ENCODE assay signal across 1 cellular context in the genomic region with DNA sequence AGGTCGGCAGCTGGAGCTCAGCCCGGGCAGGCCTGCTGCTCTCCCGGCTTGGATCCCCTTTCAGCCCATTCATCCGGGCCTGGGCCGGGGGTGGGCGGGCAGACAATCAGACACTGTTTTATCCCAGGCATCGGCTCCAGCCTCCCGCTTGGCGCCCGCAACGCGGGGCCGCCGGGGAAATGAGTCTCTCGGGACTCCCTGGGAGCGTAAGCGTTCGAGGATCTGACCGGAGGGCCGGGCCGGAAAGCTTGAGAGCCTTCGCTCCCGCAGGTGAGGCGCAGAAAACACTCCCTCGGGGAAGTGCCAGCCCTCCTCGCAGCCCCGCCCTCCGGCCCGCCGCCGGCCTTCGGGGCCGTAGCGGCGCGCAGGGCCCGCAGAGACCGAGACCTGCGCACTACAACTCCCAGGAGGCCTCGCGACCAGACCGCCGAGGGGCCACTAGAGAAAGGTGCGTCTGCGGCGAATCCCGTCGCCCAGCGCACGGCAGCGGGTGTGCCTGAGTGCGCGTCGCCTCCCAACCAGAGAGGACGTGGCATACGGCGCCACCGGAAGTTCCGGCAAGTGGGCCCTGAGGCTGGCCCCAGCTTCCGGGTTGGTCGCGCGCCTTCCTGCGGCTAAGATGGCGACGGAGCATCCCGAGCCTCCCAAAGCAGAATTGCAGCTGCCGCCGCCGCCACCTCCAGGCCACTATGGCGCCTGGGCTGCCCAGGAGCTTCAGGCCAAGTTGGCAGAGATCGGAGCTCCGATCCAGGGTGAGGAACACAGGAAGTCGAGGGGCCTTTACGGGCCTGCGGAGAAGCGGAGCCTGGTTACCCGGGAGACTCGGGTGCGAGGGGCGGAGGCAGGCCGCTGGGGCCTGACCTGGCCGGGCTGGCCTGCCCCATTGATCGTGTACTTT.
A peak's percentile ranks its signal among the peaks of the same experiment; 100 is the strongest.
TF ChIP-seq lines count a peak whose summit lies in the region.

A gene with protein sequence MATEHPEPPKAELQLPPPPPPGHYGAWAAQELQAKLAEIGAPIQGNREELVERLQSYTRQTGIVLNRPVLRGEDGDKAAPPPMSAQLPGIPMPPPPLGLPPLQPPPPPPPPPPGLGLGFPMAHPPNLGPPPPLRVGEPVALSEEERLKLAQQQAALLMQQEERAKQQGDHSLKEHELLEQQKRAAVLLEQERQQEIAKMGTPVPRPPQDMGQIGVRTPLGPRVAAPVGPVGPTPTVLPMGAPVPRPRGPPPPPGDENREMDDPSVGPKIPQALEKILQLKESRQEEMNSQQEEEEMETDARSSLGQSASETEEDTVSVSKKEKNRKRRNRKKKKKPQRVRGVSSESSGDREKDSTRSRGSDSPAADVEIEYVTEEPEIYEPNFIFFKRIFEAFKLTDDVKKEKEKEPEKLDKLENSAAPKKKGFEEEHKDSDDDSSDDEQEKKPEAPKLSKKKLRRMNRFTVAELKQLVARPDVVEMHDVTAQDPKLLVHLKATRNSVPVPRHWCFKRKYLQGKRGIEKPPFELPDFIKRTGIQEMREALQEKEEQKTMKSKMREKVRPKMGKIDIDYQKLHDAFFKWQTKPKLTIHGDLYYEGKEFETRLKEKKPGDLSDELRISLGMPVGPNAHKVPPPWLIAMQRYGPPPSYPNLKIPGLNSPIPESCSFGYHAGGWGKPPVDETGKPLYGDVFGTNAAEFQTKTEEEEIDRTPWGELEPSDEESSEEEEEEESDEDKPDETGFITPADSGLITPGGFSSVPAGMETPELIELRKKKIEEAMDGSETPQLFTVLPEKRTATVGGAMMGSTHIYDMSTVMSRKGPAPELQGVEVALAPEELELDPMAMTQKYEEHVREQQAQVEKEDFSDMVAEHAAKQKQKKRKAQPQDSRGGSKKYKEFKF (plus strand): TSS at position 599 of the 898 bp plus-strand sequence. CDS start 21 bp downstream, at position 620.

TF ChIP-seq in HepG2, 621 proteins besides CTCF, POLR2A, EP300 and RAD21 (continued from another document and continues in another):
- TF ChIP-seq, protein P1, sequence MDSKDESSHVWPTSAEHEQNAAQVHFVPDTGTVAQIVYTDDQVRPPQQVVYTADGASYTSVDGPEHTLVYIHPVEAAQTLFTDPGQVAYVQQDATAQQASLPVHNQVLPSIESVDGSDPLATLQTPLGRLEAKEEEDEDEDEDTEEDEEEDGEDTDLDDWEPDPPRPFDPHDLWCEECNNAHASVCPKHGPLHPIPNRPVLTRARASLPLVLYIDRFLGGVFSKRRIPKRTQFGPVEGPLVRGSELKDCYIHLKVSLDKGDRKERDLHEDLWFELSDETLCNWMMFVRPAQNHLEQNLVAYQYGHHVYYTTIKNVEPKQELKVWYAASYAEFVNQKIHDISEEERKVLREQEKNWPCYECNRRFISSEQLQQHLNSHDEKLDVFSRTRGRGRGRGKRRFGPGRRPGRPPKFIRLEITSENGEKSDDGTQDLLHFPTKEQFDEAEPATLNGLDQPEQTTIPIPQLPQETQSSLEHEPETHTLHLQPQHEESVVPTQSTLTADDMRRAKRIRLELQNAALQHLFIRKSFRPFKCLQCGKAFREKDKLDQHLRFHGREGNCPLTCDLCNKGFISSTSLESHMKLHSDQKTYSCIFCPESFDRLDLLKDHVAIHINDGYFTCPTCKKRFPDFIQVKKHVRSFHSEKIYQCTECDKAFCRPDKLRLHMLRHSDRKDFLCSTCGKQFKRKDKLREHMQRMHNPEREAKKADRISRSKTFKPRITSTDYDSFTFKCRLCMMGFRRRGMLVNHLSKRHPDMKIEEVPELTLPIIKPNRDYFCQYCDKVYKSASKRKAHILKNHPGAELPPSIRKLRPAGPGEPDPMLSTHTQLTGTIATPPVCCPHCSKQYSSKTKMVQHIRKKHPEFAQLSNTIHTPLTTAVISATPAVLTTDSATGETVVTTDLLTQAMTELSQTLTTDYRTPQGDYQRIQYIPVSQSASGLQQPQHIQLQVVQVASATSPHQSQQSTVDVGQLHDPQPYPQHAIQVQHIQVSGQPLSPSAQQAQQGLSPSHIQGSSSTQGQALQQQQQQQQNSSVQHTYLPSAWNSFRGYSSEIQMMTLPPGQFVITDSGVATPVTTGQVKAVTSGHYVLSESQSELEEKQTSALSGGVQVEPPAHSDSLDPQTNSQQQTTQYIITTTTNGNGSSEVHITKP (CRISPR knock-in tag; IDR thresholded peaks at IDR 0.05; ENCODE audit: low read depth): peak; percentile 64; the same call in 1 of the 2 replicates
- TF ChIP-seq, protein P2, sequence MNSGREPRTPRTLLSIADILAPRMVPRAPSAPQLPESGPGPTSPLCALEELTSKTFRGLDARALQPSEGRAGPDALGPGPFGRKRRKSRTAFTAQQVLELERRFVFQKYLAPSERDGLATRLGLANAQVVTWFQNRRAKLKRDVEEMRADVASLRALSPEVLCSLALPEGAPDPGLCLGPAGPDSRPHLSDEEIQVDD (CRISPR knock-in tag; IDR thresholded peaks at IDR 0.05; ENCODE audit: borderline replicate concordance): no peak
- TF ChIP-seq, protein P3, sequence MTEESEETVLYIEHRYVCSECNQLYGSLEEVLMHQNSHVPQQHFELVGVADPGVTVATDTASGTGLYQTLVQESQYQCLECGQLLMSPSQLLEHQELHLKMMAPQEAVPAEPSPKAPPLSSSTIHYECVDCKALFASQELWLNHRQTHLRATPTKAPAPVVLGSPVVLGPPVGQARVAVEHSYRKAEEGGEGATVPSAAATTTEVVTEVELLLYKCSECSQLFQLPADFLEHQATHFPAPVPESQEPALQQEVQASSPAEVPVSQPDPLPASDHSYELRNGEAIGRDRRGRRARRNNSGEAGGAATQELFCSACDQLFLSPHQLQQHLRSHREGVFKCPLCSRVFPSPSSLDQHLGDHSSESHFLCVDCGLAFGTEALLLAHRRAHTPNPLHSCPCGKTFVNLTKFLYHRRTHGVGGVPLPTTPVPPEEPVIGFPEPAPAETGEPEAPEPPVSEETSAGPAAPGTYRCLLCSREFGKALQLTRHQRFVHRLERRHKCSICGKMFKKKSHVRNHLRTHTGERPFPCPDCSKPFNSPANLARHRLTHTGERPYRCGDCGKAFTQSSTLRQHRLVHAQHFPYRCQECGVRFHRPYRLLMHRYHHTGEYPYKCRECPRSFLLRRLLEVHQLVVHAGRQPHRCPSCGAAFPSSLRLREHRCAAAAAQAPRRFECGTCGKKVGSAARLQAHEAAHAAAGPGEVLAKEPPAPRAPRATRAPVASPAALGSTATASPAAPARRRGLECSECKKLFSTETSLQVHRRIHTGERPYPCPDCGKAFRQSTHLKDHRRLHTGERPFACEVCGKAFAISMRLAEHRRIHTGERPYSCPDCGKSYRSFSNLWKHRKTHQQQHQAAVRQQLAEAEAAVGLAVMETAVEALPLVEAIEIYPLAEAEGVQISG (CRISPR knock-in tag; IDR thresholded peaks at IDR 0.05): peak; percentile 96
- TF ChIP-seq, protein P4, sequence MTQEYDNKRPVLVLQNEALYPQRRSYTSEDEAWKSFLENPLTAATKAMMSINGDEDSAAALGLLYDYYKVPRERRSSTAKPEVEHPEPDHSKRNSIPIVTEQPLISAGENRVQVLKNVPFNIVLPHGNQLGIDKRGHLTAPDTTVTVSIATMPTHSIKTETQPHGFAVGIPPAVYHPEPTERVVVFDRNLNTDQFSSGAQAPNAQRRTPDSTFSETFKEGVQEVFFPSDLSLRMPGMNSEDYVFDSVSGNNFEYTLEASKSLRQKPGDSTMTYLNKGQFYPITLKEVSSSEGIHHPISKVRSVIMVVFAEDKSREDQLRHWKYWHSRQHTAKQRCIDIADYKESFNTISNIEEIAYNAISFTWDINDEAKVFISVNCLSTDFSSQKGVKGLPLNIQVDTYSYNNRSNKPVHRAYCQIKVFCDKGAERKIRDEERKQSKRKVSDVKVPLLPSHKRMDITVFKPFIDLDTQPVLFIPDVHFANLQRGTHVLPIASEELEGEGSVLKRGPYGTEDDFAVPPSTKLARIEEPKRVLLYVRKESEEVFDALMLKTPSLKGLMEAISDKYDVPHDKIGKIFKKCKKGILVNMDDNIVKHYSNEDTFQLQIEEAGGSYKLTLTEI (CRISPR knock-in tag; conservative IDR thresholded peaks at IDR 0.05): no peak
- TF ChIP-seq, protein P5, sequence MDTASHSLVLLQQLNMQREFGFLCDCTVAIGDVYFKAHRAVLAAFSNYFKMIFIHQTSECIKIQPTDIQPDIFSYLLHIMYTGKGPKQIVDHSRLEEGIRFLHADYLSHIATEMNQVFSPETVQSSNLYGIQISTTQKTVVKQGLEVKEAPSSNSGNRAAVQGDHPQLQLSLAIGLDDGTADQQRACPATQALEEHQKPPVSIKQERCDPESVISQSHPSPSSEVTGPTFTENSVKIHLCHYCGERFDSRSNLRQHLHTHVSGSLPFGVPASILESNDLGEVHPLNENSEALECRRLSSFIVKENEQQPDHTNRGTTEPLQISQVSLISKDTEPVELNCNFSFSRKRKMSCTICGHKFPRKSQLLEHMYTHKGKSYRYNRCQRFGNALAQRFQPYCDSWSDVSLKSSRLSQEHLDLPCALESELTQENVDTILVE (CRISPR knock-in tag; IDR thresholded peaks at IDR 0.05): peak; percentile 59; the same call in 1 of the 2 replicates
- TF ChIP-seq TBX2 (CRISPR knock-in tag; IDR thresholded peaks at IDR 0.05; ENCODE audit: borderline replicate concordance) (peak; percentile 89), MEIS2 (CRISPR knock-in tag; IDR thresholded peaks at IDR 0.05) (no peak; the same call in 1 of the 2 replicates), U2AF1 (optimal IDR thresholded peaks at IDR 0.05; ENCODE audit: low read depth, low read length) (peak; percentile 7), HOXA7 (CRISPR knock-in tag; IDR thresholded peaks at IDR 0.05) (no peak), ZSCAN22 (CRISPR knock-in tag; IDR thresholded peaks at IDR 0.05) (no peak), TEAD2 (CRISPR knock-in tag; IDR thresholded peaks at IDR 0.05) (no peak), ATM (IDR thresholded peaks at IDR 0.05; ENCODE audit: borderline replicate concordance) (no peak), RORA (CRISPR knock-in tag; IDR thresholded peaks at IDR 0.05) (no peak), CBX2 (IDR thresholded peaks at IDR 0.05; ENCODE audit: low read depth, low read length) (no peak), CBX2 (CRISPR knock-in tag; IDR thresholded peaks at IDR 0.05; ENCODE audit: low read depth) (no peak), SAFB2 (CRISPR knock-in tag; IDR thresholded peaks at IDR 0.05; ENCODE audit: borderline replicate concordance, low read depth) (peak; percentile 86; the same call in 1 of the 2 replicates), HOXA9 (CRISPR knock-in tag; IDR thresholded peaks at IDR 0.05; ENCODE audit: borderline replicate concordance) (no peak), ZFP41 (CRISPR knock-in tag; IDR thresholded peaks at IDR 0.05; ENCODE audit: borderline replicate concordance) (no peak), CC2D1A (CRISPR knock-in tag; IDR thresholded peaks at IDR 0.05) (no peak), GFI1 (CRISPR knock-in tag; IDR thresholded peaks at IDR 0.05; ENCODE audit: borderline replicate concordance) (peak; percentile 78), RCOR2 (CRISPR knock-in tag; IDR thresholded peaks at IDR 0.05) (0 out of 2 replicates have a peak, but pooled peaks have one; percentile 5), SMYD3 (CRISPR knock-in tag; IDR thresholded peaks at IDR 0.05) (0 out of 2 replicates have a peak, but pooled peaks have one; percentile 60), ZNF713 (CRISPR knock-in tag; IDR thresholded peaks at IDR 0.05) (no peak), ZNF543 (CRISPR knock-in tag; IDR thresholded peaks at IDR 0.05) (no peak), MBD4 (IDR thresholded peaks at IDR 0.05; ENCODE audit: borderline replicate concordance, low read length) (no peak), HMGA1 (CRISPR knock-in tag; conservative IDR thresholded peaks at IDR 0.05) (no peak), ZNF672 (CRISPR knock-in tag; IDR thresholded peaks at IDR 0.05) (no peak), ZNF550 (CRISPR knock-in tag; IDR thresholded peaks at IDR 0.05; ENCODE audit: borderline replicate concordance) (no peak), NR2F2 (IDR thresholded peaks at IDR 0.05; ENCODE audit: borderline replicate concordance, low read depth) (no peak)
- TF ChIP-seq, protein P6, sequence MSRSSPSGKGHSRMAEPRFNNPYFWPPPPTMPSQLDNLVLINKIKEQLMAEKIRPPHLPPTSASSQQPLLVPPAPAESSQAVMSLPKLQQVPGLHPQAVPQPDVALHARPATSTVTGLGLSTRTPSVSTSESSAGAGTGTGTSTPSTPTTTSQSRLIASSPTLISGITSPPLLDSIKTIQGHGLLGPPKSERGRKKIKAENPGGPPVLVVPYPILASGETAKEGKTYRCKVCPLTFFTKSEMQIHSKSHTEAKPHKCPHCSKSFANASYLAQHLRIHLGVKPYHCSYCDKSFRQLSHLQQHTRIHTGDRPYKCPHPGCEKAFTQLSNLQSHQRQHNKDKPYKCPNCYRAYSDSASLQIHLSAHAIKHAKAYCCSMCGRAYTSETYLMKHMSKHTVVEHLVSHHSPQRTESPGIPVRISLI (CRISPR knock-in tag; IDR thresholded peaks at IDR 0.05; ENCODE audit: borderline replicate concordance): no peak
- TF ChIP-seq, protein P7, sequence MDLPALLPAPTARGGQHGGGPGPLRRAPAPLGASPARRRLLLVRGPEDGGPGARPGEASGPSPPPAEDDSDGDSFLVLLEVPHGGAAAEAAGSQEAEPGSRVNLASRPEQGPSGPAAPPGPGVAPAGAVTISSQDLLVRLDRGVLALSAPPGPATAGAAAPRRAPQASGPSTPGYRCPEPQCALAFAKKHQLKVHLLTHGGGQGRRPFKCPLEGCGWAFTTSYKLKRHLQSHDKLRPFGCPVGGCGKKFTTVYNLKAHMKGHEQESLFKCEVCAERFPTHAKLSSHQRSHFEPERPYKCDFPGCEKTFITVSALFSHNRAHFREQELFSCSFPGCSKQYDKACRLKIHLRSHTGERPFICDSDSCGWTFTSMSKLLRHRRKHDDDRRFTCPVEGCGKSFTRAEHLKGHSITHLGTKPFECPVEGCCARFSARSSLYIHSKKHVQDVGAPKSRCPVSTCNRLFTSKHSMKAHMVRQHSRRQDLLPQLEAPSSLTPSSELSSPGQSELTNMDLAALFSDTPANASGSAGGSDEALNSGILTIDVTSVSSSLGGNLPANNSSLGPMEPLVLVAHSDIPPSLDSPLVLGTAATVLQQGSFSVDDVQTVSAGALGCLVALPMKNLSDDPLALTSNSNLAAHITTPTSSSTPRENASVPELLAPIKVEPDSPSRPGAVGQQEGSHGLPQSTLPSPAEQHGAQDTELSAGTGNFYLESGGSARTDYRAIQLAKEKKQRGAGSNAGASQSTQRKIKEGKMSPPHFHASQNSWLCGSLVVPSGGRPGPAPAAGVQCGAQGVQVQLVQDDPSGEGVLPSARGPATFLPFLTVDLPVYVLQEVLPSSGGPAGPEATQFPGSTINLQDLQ (CRISPR knock-in tag; IDR thresholded peaks at IDR 0.05): no peak
- TF ChIP-seq, protein P8, sequence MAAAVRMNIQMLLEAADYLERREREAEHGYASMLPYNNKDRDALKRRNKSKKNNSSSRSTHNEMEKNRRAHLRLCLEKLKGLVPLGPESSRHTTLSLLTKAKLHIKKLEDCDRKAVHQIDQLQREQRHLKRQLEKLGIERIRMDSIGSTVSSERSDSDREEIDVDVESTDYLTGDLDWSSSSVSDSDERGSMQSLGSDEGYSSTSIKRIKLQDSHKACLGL (CRISPR knock-in tag; IDR thresholded peaks at IDR 0.05): no peak; the same call in 1 of the 2 replicates
- TF ChIP-seq, protein P9, sequence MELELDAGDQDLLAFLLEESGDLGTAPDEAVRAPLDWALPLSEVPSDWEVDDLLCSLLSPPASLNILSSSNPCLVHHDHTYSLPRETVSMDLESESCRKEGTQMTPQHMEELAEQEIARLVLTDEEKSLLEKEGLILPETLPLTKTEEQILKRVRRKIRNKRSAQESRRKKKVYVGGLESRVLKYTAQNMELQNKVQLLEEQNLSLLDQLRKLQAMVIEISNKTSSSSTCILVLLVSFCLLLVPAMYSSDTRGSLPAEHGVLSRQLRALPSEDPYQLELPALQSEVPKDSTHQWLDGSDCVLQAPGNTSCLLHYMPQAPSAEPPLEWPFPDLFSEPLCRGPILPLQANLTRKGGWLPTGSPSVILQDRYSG (CRISPR knock-in tag; IDR thresholded peaks at IDR 0.05): 0 out of 2 replicates have a peak, but pooled peaks have one; percentile 73
- TF ChIP-seq, protein P10, sequence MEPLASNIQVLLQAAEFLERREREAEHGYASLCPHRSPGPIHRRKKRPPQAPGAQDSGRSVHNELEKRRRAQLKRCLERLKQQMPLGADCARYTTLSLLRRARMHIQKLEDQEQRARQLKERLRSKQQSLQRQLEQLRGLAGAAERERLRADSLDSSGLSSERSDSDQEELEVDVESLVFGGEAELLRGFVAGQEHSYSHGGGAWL (CRISPR knock-in tag; IDR thresholded peaks at IDR 0.05): peak; percentile 13; the same call in 1 of the 2 replicates
